ENCODE assay signal across 31 cellular contexts in the genomic region with DNA sequence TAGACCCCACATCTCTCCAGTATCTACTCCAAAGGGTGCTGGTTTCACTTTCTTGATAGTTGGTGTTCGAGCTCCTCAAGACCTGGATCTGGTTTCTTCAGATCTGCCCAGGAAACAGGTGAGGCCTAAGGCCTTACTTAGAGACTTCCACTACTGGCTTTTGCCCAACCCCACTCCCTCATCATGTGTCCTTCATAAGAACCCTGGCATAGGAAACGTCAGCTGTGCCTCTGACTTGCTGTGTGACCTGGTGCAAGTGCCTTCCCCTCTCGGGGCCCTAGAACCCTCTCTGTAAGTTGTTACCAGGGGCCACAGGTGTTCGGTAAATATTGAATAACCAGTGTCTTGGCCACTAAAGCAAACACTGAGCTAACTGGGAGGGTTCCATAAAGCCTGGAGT. TPM values are rescaled to one million over a fixed set of nuclear protein-coding genes. Genes with fewer than 3 reads are reported as not detected.
DNase-seq lines count a peak whose midpoint lies in the region; TF ChIP-seq lines count a peak whose summit lies in the region.
"Had no signal": no experiment of that assay in that cellular context is flagged by ENCODE, and none has a peak within 500 bp of the region (broad histone marks: within the 10 kb centered on the region; RNA-seq: fewer than 3 reads in every experiment).

No MANE protein-coding gene starts in this region.

- intact Hi-C loops in CD14-positive monocyte (cut with micrococcal nuclease): no loop called here

- POLR2A ChIA-PET in BJ (lab: Charles Lee): interaction anchor here (0.5 to 0.9 kb wide), 3 partner anchors 25 to 126 kb away, joined by 3 to 4 read pairs (median 3); no protein-coding TSS in a partner anchor

- no peak overlapping the region for H2AFZ ChIP-seq in GM23248

- H3K9me3 Mint-ChIP-seq in endodermal cell (no peaks in the 10 kb centered on the region), CD14-positive monocyte (peaks cover 0 to 8% (median 4%) of the 10 kb centered on the region in 7 donors)
- no peaks in the 10 kb centered on the region for H3K9me3 Mint-ChIP-seq in activated naive CD4-positive, alpha-beta T cell treated with anti-CD3 and anti-CD28 coated beads, Interleukin-2, amount 10 ng/mL, durations not matched to agents 7 days and 5 days
- H3K9me3 Mint-ChIP-seq: CD8-positive, alpha-beta memory T cell; nephron progenitor cell had no signal

- H4K20me1 ChIP-seq in GM23248 (ENCODE audit: insufficient read depth): no peaks in the 10 kb centered on the region

- CTCF ChIA-PET in BJ (lab: Yijun Ruan, JAX): interaction anchor here (0.6 to 4.4 kb wide), 8 partner anchors 9 to 205 kb away, joined by 3 to 31 read pairs (median 4); no protein-coding TSS in a partner anchor
- CTCF ChIA-PET in activated naive CD4-positive, alpha-beta T cell treated with anti-CD3 and anti-CD28 coated beads, Interleukin-2, amount 10 ng/mL, durations not matched to agents 7 days and 5 days (lab: Charles Lee): interaction anchor here (1.0 kb wide), 1 partner anchor 538 kb away, joined by 3 read pairs; no protein-coding TSS in a partner anchor

- H3K79me2 ChIP-seq in GM23248 (ENCODE audit: insufficient read depth): peaks cover 77% of the 10 kb centered on the region

- peaks cover 57% of the 10 kb centered on the region for H3K27me3 Mint-ChIP-seq in endodermal cell (ENCODE audit: insufficient read depth)
- H3K27me3 Mint-ChIP-seq in activated naive CD4-positive, alpha-beta T cell treated with anti-CD3 and anti-CD28 coated beads, Interleukin-2, amount 10 ng/mL, durations not matched to agents 7 days and 5 days: peaks cover 58% of the 10 kb centered on the region
- H3K27me3 Mint-ChIP-seq in CD14-positive monocyte (ENCODE audit: low read depth in 3 of 3): peaks cover 38 to 48% (median 44%) of the 10 kb centered on the region in 3 donors

- H3F3A ChIP-seq in GM23248 (ENCODE audit: insufficient read depth): peaks cover 48% of the 10 kb centered on the region

- WGBS in GM23248 (ENCODE audit: low coverage in 1 of 2, low lambda C conversion rate in 2 of 2, missing lambda C conversion rate in 2 of 2), 2 experiments: 48 to 54% methylated on average over 4 of the region's 4 CpGs
- 92 to 100% methylated on average over 2 to 4 of the region's 4 CpGs for WGBS in endodermal cell (ENCODE audit: insufficient coverage in 1 of 2, insufficient read length in 1 of 2), 2 experiments

- peak overlapping the region; percentile 84 for H3K4me2 ChIP-seq in GM23248 (ENCODE audit: unreplicated experiment)

- no peaks in the 10 kb centered on the region for H3K9me3 ChIP-seq in GM23248 (ENCODE audit: low read depth)
- H3K9me3 ChIP-seq in endodermal cell (ENCODE audit: control insufficient read depth, low read length): no peaks in the 10 kb centered on the region
- H3K9me3 ChIP-seq: HAP-1, mucosa of descending colon, ovary, thyroid gland had no signal

- peak overlapping the region; percentile 73 for H3K4me3 ChIP-seq in BJ (ENCODE audit: low read depth, low read length)
- H3K4me3 ChIP-seq in GM23248: peak overlapping the region; percentile 83
- H3K4me3 ChIP-seq in endodermal cell (ENCODE audit: low read length): no peak overlapping the region
- H3K4me3 ChIP-seq in retinal pigment epithelial cell (ENCODE audit: low read length): peak overlapping the region; percentile 48
- H3K4me3 ChIP-seq: HAP-1, mucosa of descending colon, ovary, thyroid gland had no signal

- TF ChIP-seq CTCF in BJ (IDR thresholded peaks at IDR 0.05; ENCODE audit: insufficient read depth, low read depth, low read length) (no peak), endodermal cell (conservative IDR thresholded peaks at IDR 0.05) (no peak), retinal pigment epithelial cell (conservative IDR thresholded peaks at IDR 0.05; ENCODE audit: low read depth, low read length) (no peak), CD14-positive monocyte (IDR thresholded peaks at IDR 0.05) (no peak)

- H3K4me3 Mint-ChIP-seq in endodermal cell (no peak overlapping the region), CD14-positive monocyte (no peak overlapping the region)
- no peak overlapping the region for H3K4me3 Mint-ChIP-seq in activated naive CD4-positive, alpha-beta T cell treated with anti-CD3 and anti-CD28 coated beads, Interleukin-2, amount 10 ng/mL, durations not matched to agents 7 days and 5 days
- H3K4me3 Mint-ChIP-seq: activated naive CD8-positive, alpha-beta T cell; CD8-positive, alpha-beta memory T cell; nephron progenitor cell had no signal

- H3K36me3 Mint-ChIP-seq in endodermal cell (ENCODE audit: low read depth) (no peaks in the 10 kb centered on the region), CD14-positive monocyte (no peaks in the 10 kb centered on the region)
- no peaks in the 10 kb centered on the region for H3K36me3 Mint-ChIP-seq in activated naive CD4-positive, alpha-beta T cell treated with anti-CD3 and anti-CD28 coated beads, Interleukin-2, amount 10 ng/mL, durations not matched to agents 7 days and 5 days
- H3K36me3 Mint-ChIP-seq: activated naive CD8-positive, alpha-beta T cell; CD8-positive, alpha-beta memory T cell had no signal

- H3K9ac ChIP-seq in GM23248: peak overlapping the region; percentile 65
- no peak overlapping the region for H3K9ac ChIP-seq in endodermal cell (ENCODE audit: extremely low read depth, low read length, poor library complexity, severe bottlenecking)

- H3K9me2 ChIP-seq in GM23248 (ENCODE audit: insufficient read depth): no peaks in the 10 kb centered on the region

- H3K27ac Mint-ChIP-seq in endodermal cell (no peak overlapping the region), CD14-positive monocyte (peak overlapping the region in 1 of 7 donors; percentile 64)
- no peak overlapping the region for H3K27ac Mint-ChIP-seq in activated naive CD4-positive, alpha-beta T cell treated with anti-CD3 and anti-CD28 coated beads, Interleukin-2, amount 10 ng/mL, durations not matched to agents 7 days and 5 days
- H3K27ac Mint-ChIP-seq: activated naive CD8-positive, alpha-beta T cell; CD8-positive, alpha-beta memory T cell; nephron progenitor cell had no signal

- H3K4me1 ChIP-seq in GM23248 (ENCODE audit: insufficient read depth) (peaks cover 54% of the 10 kb centered on the region), endodermal cell (ENCODE audit: control insufficient read depth, insufficient read depth, low read length) (peaks cover 10% of the 10 kb centered on the region)
- H3K4me1 ChIP-seq: HAP-1 had no signal

- H3K27me3 ChIP-seq in BJ (ENCODE audit: control insufficient read depth, insufficient read depth, low read length) (no peaks in the 10 kb centered on the region), GM23248 (replicated peaks; ENCODE audit: insufficient read depth) (no peaks in the 10 kb centered on the region), endodermal cell (ENCODE audit: control insufficient read depth, insufficient read depth, low read length, poor library complexity, severe bottlenecking) (peaks cover 34% of the 10 kb centered on the region)
- H3K27me3 ChIP-seq: ovary had no signal

- H3K4me1 Mint-ChIP-seq in endodermal cell: peaks cover 17% of the 10 kb centered on the region
- peaks cover 14% of the 10 kb centered on the region for H3K4me1 Mint-ChIP-seq in activated naive CD4-positive, alpha-beta T cell treated with anti-CD3 and anti-CD28 coated beads, Interleukin-2, amount 10 ng/mL, durations not matched to agents 7 days and 5 days
- H3K4me1 Mint-ChIP-seq in CD14-positive monocyte: peaks cover 13% of the 10 kb centered on the region

- H3K27ac ChIP-seq in GM23248: no peak overlapping the region
- no peak overlapping the region for H3K27ac ChIP-seq in endodermal cell (ENCODE audit: low read depth, low read length)
- H3K27ac ChIP-seq: HL-60, ovary, thyroid gland had no signal

- in situ Hi-C loops in GM23248 (cut with MboI): loop anchor here (25.0 kb wide), 1 partner anchor 547 kb away; no protein-coding TSS in a partner anchor

- no peak for DNase-seq in BJ (ENCODE audit: low read depth)
- DNase-seq in GM23248: no peak
- DNase-seq in endodermal cell: peak; percentile 15
- DNase-seq in retinal pigment epithelial cell (ENCODE audit: low read depth): no peak
- DNase-seq in SK-N-DZ (ENCODE audit: low spot score): no peak
- no peak for DNase-seq in activated naive CD4-positive, alpha-beta T cell treated with anti-CD3 and anti-CD28 coated beads, Interleukin-2, amount 10 ng/mL, durations not matched to agents 7 days and 5 days
- no peak for DNase-seq in CD14-positive monocyte (ENCODE audit: low spot score)
- DNase-seq: activated effector memory CD4-positive, alpha-beta T cell treated with Interleukin-2 at 50 U/mL for 16 hours; CD8-positive, alpha-beta memory T cell; DMS 273 treated with DMSO at 0.1 percent for 48 hours; hippocampal formation; Kasumi-1; left cardiac atrium; mucosa of descending colon; NCI-H1417 treated with DMSO at 0.1 percent for 48 hours; NCI-H2029 treated with DMSO at 0.1 percent for 48 hours; NCI-H524; nephron progenitor cell; ovary; retina; SHP77; stimulated activated CD4-positive, alpha-beta T cell treated with anti-CD3 and anti-CD28 coated beads, Interleukin-2, amount 100 ng/mL, for 48 hours; thyroid gland had no signal

- peaks cover 36% of the 10 kb centered on the region for H3K36me3 ChIP-seq in BJ (ENCODE audit: control insufficient read depth, insufficient read depth, low read length)
- peaks cover 13% of the 10 kb centered on the region; the same call in 1 of the 2 replicates for H3K36me3 ChIP-seq in GM23248 (ENCODE audit: low read depth)
- H3K36me3 ChIP-seq in endodermal cell (ENCODE audit: control insufficient read depth, insufficient read depth, low read length): no peaks in the 10 kb centered on the region
- H3K36me3 ChIP-seq: HAP-1, ovary, thyroid gland had no signal

RNA-seq across cellular contexts. Expression of gene OXTR, which starts 3.9 kb away (rescaled TPM):
- polyA plus RNA-seq in BJ (2011; rRNA removed) (168 and 195 TPM in 2 replicates), GM23248 (2016; fragmentation: Nextera tagmentation; extraction: Ambion mirVana) (123 and 128 TPM in 2 replicates), CD14-positive monocyte (under 1 TPM in 1 of 2 donors, not detected in 1; 0.07 TPM)
- polyA minus RNA-seq in BJ (2011; rRNA and poly(A)+ RNA removed): 223 and 231 TPM in 2 replicates
- 269 and 340 TPM in 2 replicates for total RNA-seq in GM23248 (2014; rRNA removed; shearing (Covaris generic))
- 10 to 100 TPM; 10.6 to 13.1 TPM for total RNA-seq in endodermal cell
- polyA plus RNA-seq in endodermal cell (2013, experiment 1 of 2): 8.5 TPM
- polyA plus RNA-seq in endodermal cell (2013, experiment 2 of 2): 10.4 TPM
- polyA plus RNA-seq in SK-N-DZ (2014; cell fraction: cytosol; rRNA removed): 0.70 and 1.7 TPM in 2 replicates
- polyA plus RNA-seq in SK-N-DZ (2014; cell fraction: nucleus; rRNA removed): 5.2 and 16.9 TPM in 2 replicates

RNA-seq across cellular contexts. Expression of gene CAV3, which starts 31.9 kb away (rescaled TPM):
- polyA plus RNA-seq in BJ (2011; rRNA removed): 0.05 TPM in 1 of 2 replicates, not detected in the other
- not detected in 2 replicates for polyA minus RNA-seq in BJ (2011; rRNA and poly(A)+ RNA removed)
- not detected in 2 replicates for total RNA-seq in GM23248 (2014; rRNA removed; shearing (Covaris generic))
- polyA plus RNA-seq in GM23248 (2016; fragmentation: Nextera tagmentation; extraction: Ambion mirVana): 0.15 TPM in 1 of 2 replicates, not detected in the other
- total RNA-seq in endodermal cell: not detected
- not detected for polyA plus RNA-seq in endodermal cell (2013, experiment 1 of 2)
- polyA plus RNA-seq in endodermal cell (2013, experiment 2 of 2): not detected
- not detected in 2 replicates for polyA plus RNA-seq in SK-N-DZ (2014; cell fraction: cytosol; rRNA removed)
- polyA plus RNA-seq in SK-N-DZ (2014; cell fraction: nucleus; rRNA removed): not detected in 2 replicates
- polyA plus RNA-seq in CD14-positive monocyte: not detected
- total RNA-seq: activated CD8-positive, alpha-beta memory T cell treated with anti-CD3 and anti-CD28 coated beads for 36 hours; bronchial epithelial cell; CD8-positive, alpha-beta memory T cell; endothelial cell of umbilical vein; lung microvascular endothelial cell; mucosa of descending colon; T-helper 2 cell treated with Interferon-gamma antibody and Interleukin-4, amounts not matched to agents 100 ng/mL and 5 ng/mL, for 36 hours; thyroid gland had no signal
- polyA plus RNA-seq: CD8-positive, alpha-beta memory T cell; endothelial cell of umbilical vein had no signal

Comparison
In these comparisons a context has a peak if more than half of its experiments do, and no peak if none do; other contexts are left out.
1. RNA of gene OXTR, which starts 3.9 kb away (polyA plus RNA-seq): 168 to 195 TPM in BJ and 123 to 128 TPM in GM23248; 0.07 TPM in CD14-positive monocyte; every median in the first group is over 100 times any median in the second.